In genomic region chr10:29746080-29746797, GRCh38 we compare ENCODE assay signal across 11 cellular contexts.
DNase-seq lines count a peak whose midpoint lies in the region; TF ChIP-seq lines count a peak whose summit lies in the region.
"Had no signal": no experiment of that assay in that cellular context is flagged by ENCODE, and none has a peak within 500 bp of the region (broad histone marks: within the 10 kb centered on the region; RNA-seq: fewer than 3 reads in every experiment).

No MANE protein-coding gene starts in this region.

- WGBS in endodermal cell (ENCODE audit: insufficient coverage in 1 of 2, insufficient read length in 1 of 2), 2 experiments = 96 to 97% methylated on average over 3 to 5 of the region's 5 CpGs

- H3K27me3 Mint-ChIP-seq in type B pancreatic cell (no peaks in the 10 kb centered on the region), endodermal cell (ENCODE audit: insufficient read depth) (no peaks in the 10 kb centered on the region)

- H3K4me1 ChIP-seq in endodermal cell (ENCODE audit: control insufficient read depth, insufficient read depth, low read length) = peaks cover 5% of the 10 kb centered on the region

- no peak overlapping the region for H3K9ac ChIP-seq in endodermal cell (ENCODE audit: extremely low read depth, low read length, poor library complexity, severe bottlenecking)

- H3K27me3 ChIP-seq in endodermal cell (ENCODE audit: control insufficient read depth, insufficient read depth, low read length, poor library complexity, severe bottlenecking) = no peaks in the 10 kb centered on the region

- peaks cover 5% of the 10 kb centered on the region for H3K36me3 Mint-ChIP-seq in type B pancreatic cell
- no peaks in the 10 kb centered on the region for H3K36me3 Mint-ChIP-seq in endodermal cell (ENCODE audit: low read depth)

- DNase-seq in LHCN-M2 (ENCODE audit: low read depth) = peak; percentile 30
- DNase-seq in choroid plexus epithelial cell (ENCODE audit: low read depth) = peak; percentile 67
- peak; percentile 53 to 93 for DNase-seq in lung microvascular endothelial cell (ENCODE audit: low read depth in 2 of 2)
- no peak for DNase-seq in type B pancreatic cell (ENCODE audit: extremely low spot score, unreplicated experiment)
- no peak for DNase-seq in endodermal cell
- no peak for DNase-seq in MV-4-11 (lab: John Stamatoyannopoulos, UW)
- DNase-seq in DMS53 treated with DMSO at 0.1 percent for 48 hours (lab: John Stamatoyannopoulos, UW; ENCODE audit: unreplicated experiment) = no peak
- DNase-seq: activated CD8-positive, alpha-beta T cell treated with anti-CD3 and anti-CD28 coated beads for 36 hours; NCI-H1436; NCI-H524 treated with DMSO at 0.1 percent for 48 hours; RPMI8226 had no signal

- H3K4me3 ChIP-seq in choroid plexus epithelial cell (ENCODE audit: low read depth, low read length) = no peak overlapping the region
- H3K4me3 ChIP-seq in endodermal cell (ENCODE audit: low read length) = no peak overlapping the region

- H3K9me3 Mint-ChIP-seq in type B pancreatic cell = peaks cover 5% of the 10 kb centered on the region
- no peaks in the 10 kb centered on the region for H3K9me3 Mint-ChIP-seq in endodermal cell
- H3K9me3 Mint-ChIP-seq: activated CD8-positive, alpha-beta T cell treated with anti-CD3 and anti-CD28 coated beads for 36 hours had no signal

- H3K4me3 Mint-ChIP-seq in type B pancreatic cell = peak overlapping the region; percentile 48
- no peak overlapping the region for H3K4me3 Mint-ChIP-seq in endodermal cell
- H3K4me3 Mint-ChIP-seq: activated CD8-positive, alpha-beta T cell treated with anti-CD3 and anti-CD28 coated beads for 36 hours had no signal

- H3K4me1 Mint-ChIP-seq in type B pancreatic cell (ENCODE audit: unreplicated experiment) (peaks cover 22% of the 10 kb centered on the region), endodermal cell (no peaks in the 10 kb centered on the region)

- no peaks in the 10 kb centered on the region for H3K36me3 ChIP-seq in endodermal cell (ENCODE audit: control insufficient read depth, insufficient read depth, low read length)

- TF ChIP-seq CTCF in choroid plexus epithelial cell (conservative IDR thresholded peaks at IDR 0.05; ENCODE audit: low read depth, low read length) (no peak), type B pancreatic cell (conservative IDR thresholded peaks at IDR 0.05) (no peak), endodermal cell (conservative IDR thresholded peaks at IDR 0.05) (no peak)

- no peak overlapping the region for H3K27ac ChIP-seq in endodermal cell (ENCODE audit: low read depth, low read length)

- peaks cover 4% of the 10 kb centered on the region for H3K9me3 ChIP-seq in endodermal cell (ENCODE audit: control insufficient read depth, low read length)

- H3K27ac Mint-ChIP-seq in type B pancreatic cell (peak overlapping the region; percentile 11), endodermal cell (no peak overlapping the region)
- H3K27ac Mint-ChIP-seq: activated CD8-positive, alpha-beta T cell treated with anti-CD3 and anti-CD28 coated beads for 36 hours had no signal

Comparison
In these comparisons a context has a peak if more than half of its experiments do, and no peak if none do; other contexts are left out.
1. DNase-seq: peak in LHCN-M2 (single experiment), choroid plexus epithelial cell (single experiment) and lung microvascular endothelial cell (2 of 2); none in type B pancreatic cell (single experiment), endodermal cell (single experiment), MV-4-11 (single experiment) and DMS53 treated with DMSO at 0.1 percent for 48 hours (single experiment).